ENCODE assay signal across 20 cellular contexts in genomic region chr11:57815877-57816276, GRCh38. TPM values are rescaled to one million over a fixed set of nuclear protein-coding genes. Genes with fewer than 3 reads are reported as not detected.
A peak's percentile ranks its signal among the peaks of the same experiment; 100 is the strongest.
DNase-seq lines count a peak whose midpoint lies in the region; ATAC-seq, FAIRE-seq and TF ChIP-seq lines count a peak whose summit lies in the region.
"Had no signal": no experiment of that assay in that cellular context is flagged by ENCODE, and none has a peak within 500 bp of the region (broad histone marks: within the 10 kb centered on the region; RNA-seq: fewer than 3 reads in every experiment).

No MANE protein-coding gene starts in this region.

- in situ Hi-C loops in K562 (cut with MboI): loop anchor here (25.0 kb wide), 1 partner anchor 696 kb away; the partner anchor contains the start of gene OR5B21

- H3K27ac ChIP-seq in K562 (ENCODE audit: extremely low read depth, low read depth, low read length): no peak overlapping the region
- H3K27ac ChIP-seq in adrenal gland: no peak overlapping the region
- H3K27ac ChIP-seq: gastroesophageal sphincter, psoas muscle had no signal

- no peaks in the 10 kb centered on the region for H4K20me1 ChIP-seq in K562 (replicated peaks; ENCODE audit: control insufficient read depth, insufficient read depth, low read length)

- BruUV-seq in K562 (replicated peaks; lab: Mats Ljungman, UMichigan): no TSS peak

- TF ChIP-seq RAD21 in K562 (CRISPR knock-in tag; conservative IDR thresholded peaks at IDR 0.05 in 1 of 2, IDR thresholded peaks at IDR 0.05 in 1 of 2): no peak

- 66% methylated on average over 5 of the region's 5 CpGs for WGBS in K562 (ENCODE audit: insufficient coverage, low coverage, missing lambda C conversion rate)
- WGBS in adrenal gland, 4 donors: 86 to 97% (median 89%) methylated on average over 5 of the region's 5 CpGs

- TF ChIP-seq POLR2A in K562 (conservative IDR thresholded peaks at IDR 0.05) (no peak), adrenal gland (IDR thresholded peaks at IDR 0.05) (no peak)

- H3K9ac ChIP-seq in K562 (ENCODE audit: insufficient read depth in 1 of 2, low read depth in 2 of 2, low read length in 2 of 2): no peak overlapping the region

- TF ChIP-seq CTCF in K562 (IDR thresholded peaks at IDR 0.05 in 2 of 3, conservative IDR thresholded peaks at IDR 0.05 in 1 of 3; ENCODE audit: insufficient read depth in 2 of 3, low read depth in 1 of 3, low read length in 3 of 3) (no peak), adrenal gland (IDR thresholded peaks at IDR 0.05) (no peak)

- H3K4me3 ChIP-seq in K562 (no peak overlapping the region), adrenal gland (no peak overlapping the region)
- H3K4me3 ChIP-seq: dorsolateral prefrontal cortex, gastroesophageal sphincter, MG63, psoas muscle had no signal

- H3K36me3 ChIP-seq in K562 (ENCODE audit: control insufficient read depth, insufficient read depth, low read length) (peaks cover 62% of the 10 kb centered on the region), adrenal gland (replicated peaks in 1 of 2) (peaks cover 0 to 82% of the 10 kb centered on the region in 2 donors)

- H3K4me1 ChIP-seq in K562 (replicated peaks in 1 of 2; ENCODE audit: control insufficient read depth in 2 of 2, insufficient read depth in 2 of 2, low read length in 2 of 2) (no peaks in the 10 kb centered on the region), adrenal gland (replicated peaks in 1 of 2) (no peaks in the 10 kb centered on the region)
- H3K4me1 ChIP-seq: Caco-2, gastroesophageal sphincter, psoas muscle had no signal

- intact Hi-C loops in K562 (cut with micrococcal nuclease): no loop called here
- intact Hi-C loops in adrenal gland (cut with DNase I): no loop called here

- no peak overlapping the region for H2AFZ ChIP-seq in K562 (ENCODE audit: low read depth, low read length)

- CTCF ChIA-PET in K562 (lab: Yijun Ruan, JAX; ENCODE audit: low intra/inter-chr PET ratio): no interaction called here

- peak; percentile 31 for ATAC-seq in GM18907 (IDR thresholded peaks at IDR 0.05; ENCODE audit: unreplicated experiment)
- ATAC-seq in GM21825 (IDR thresholded peaks at IDR 0.05; ENCODE audit: unreplicated experiment): peak; percentile 24
- ATAC-seq in HG03460 (IDR thresholded peaks at IDR 0.05; ENCODE audit: unreplicated experiment): peak; percentile 10
- peak; percentile 44; the same call in 1 of the 3 replicates for ATAC-seq in K562
- ATAC-seq in GM21786 (IDR thresholded peaks at IDR 0.05; ENCODE audit: unreplicated experiment): no peak
- ATAC-seq: gastroesophageal sphincter, psoas muscle had no signal

- FAIRE-seq in K562 (lab: Jason Lieb, UNC): no peak
- FAIRE-seq: bronchial epithelial cell had no signal

- no peak overlapping the region for H3K4me2 ChIP-seq in K562 (ENCODE audit: insufficient read depth, low read length)

- H3K79me2 ChIP-seq in K562 (ENCODE audit: control insufficient read depth, insufficient read depth, low read length): no peaks in the 10 kb centered on the region

- no peaks in the 10 kb centered on the region for H3K9me1 ChIP-seq in K562 (ENCODE audit: control insufficient read depth, insufficient read depth, low read length)

- TF ChIP-seq EP300 in K562 (IDR thresholded peaks at IDR 0.05; ENCODE audit: low read length): no peak

- POLR2A ChIA-PET in K562 (lab: Yijun Ruan, JAX): no interaction called here

- H3K27me3 ChIP-seq in K562 (ENCODE audit: control insufficient read depth in 2 of 2, insufficient read depth in 2 of 2, low read length in 2 of 2) (no peaks in the 10 kb centered on the region), adrenal gland (no peaks in the 10 kb centered on the region)
- H3K27me3 ChIP-seq: dorsolateral prefrontal cortex, gastroesophageal sphincter, MG63 had no signal

- DNase-seq in K562 (ENCODE audit: extremely low read depth in 1 of 4, low spot score in 3 of 4) (no peak), HCEC 1CT (no peak), adrenal gland (no peak)
- DNase-seq: activated CD4-positive, alpha-beta T cell treated with anti-CD3 and anti-CD28 coated beads, Interleukin-2, amount 50 U/mL, for 48 hours; AML-193; Caco-2; dorsolateral prefrontal cortex; H7; IMR-90; left cardiac atrium; MG63; NCI-H2227 treated with DMSO at 0.1 percent for 48 hours; psoas muscle; stimulated activated CD4-positive, alpha-beta T cell treated with anti-CD3 and anti-CD28 coated beads, Interleukin-4, amount 100 ng/mL, for 4 hours had no signal

- H3K9me3 ChIP-seq in K562 (replicated peaks; ENCODE audit: control insufficient read depth, insufficient read depth, low read depth, low read length): no peaks in the 10 kb centered on the region
- no peaks in the 10 kb centered on the region for H3K9me3 ChIP-seq in adrenal gland (replicated peaks in 1 of 3)
- H3K9me3 ChIP-seq: Caco-2, gastroesophageal sphincter, MG63, psoas muscle had no signal

TF ChIP-seq in K562, 482 proteins besides CTCF, POLR2A, EP300 and RAD21:
- TF ChIP-seq ETV1 (tag; conservative IDR thresholded peaks at IDR 0.05; ENCODE audit: low read depth) (no peak), ZNF695 (CRISPR knock-in tag; IDR thresholded peaks at IDR 0.05) (no peak), ZNF224 (CRISPR knock-in tag; IDR thresholded peaks at IDR 0.05) (no peak), SMARCB1 (IDR thresholded peaks at IDR 0.05; ENCODE audit: insufficient read length, low read depth) (no peak), MEIS2 (IDR thresholded peaks at IDR 0.05; ENCODE audit: partially characterized antibody) (peak; percentile 35), PBX2 (CRISPR knock-in tag; IDR thresholded peaks at IDR 0.05; ENCODE audit: low read depth) (no peak), PBX2 (tag; conservative IDR thresholded peaks at IDR 0.05; ENCODE audit: low read depth) (peak; percentile 49), ZNF12 (CRISPR knock-in tag; IDR thresholded peaks at IDR 0.05) (no peak), PKNOX1 (IDR thresholded peaks at IDR 0.05) (peak; percentile 64)

RNA-seq across cellular contexts. Expression of gene CTNND1, which starts 54.3 kb away (rescaled TPM):
- total RNA-seq in K562 (2011; cell fraction: chromatin; rRNA removed; ENCODE audit: low replicate concordance): 231 and 262 TPM in 2 replicates
- total RNA-seq in K562 (2011; cell fraction: nucleolus; rRNA removed): 84.4 and 84.7 TPM in 2 replicates
- 126 and 154 TPM in 2 replicates for total RNA-seq in K562 (2011; cell fraction: nucleoplasm; rRNA removed)
- 38.2 and 48.9 TPM in 2 replicates for total RNA-seq in K562 (2014; rRNA removed)
- total RNA-seq in K562 (2014; rRNA removed; fragmentation: Illumina TruSeq; extraction: Trizol): 37.4 and 41.7 TPM in 2 replicates
- total RNA-seq in K562 (2015; rRNA removed; fragmentation: Illumina TruSeq; extraction: Trizol): 41.5 and 43.3 TPM in 2 replicates
- 55.0 and 59.4 TPM in 2 replicates for total RNA-seq in K562 (2021)
- polyA plus RNA-seq in K562 (2011; rRNA removed): 74.0 and 84.2 TPM in 2 replicates
- 57.8 and 67.2 TPM in 2 replicates for polyA plus RNA-seq in K562 (2011; cell fraction: cytosol; rRNA removed)
- 68.6 and 69.0 TPM in 2 replicates for polyA plus RNA-seq in K562 (2011; cell fraction: nucleus; rRNA removed)
- polyA plus RNA-seq in K562 (2012): 35.7 and 45.2 TPM in 2 replicates
- polyA plus RNA-seq in K562 (2014; fragmentation: Illumina TruSeq; extraction: Trizol): 47.2 and 54.9 TPM in 2 replicates
- 10 to 100 TPM; 11.1 to 23.8 TPM for polyA plus RNA-seq in K562 (2014; fragmentation: Nextera tagmentation; extraction: Ambion mirVana)
- polyA plus RNA-seq in K562 (2014; rRNA removed): 33.6 and 36.8 TPM in 2 replicates
- polyA minus RNA-seq in K562 (2011; rRNA and poly(A)+ RNA removed): 136 and 146 TPM in 2 replicates
- 61.1 and 105 TPM in 2 replicates for polyA minus RNA-seq in K562 (2011; cell fraction: cytosol; rRNA and poly(A)+ RNA removed)
- polyA minus RNA-seq in K562 (2011; cell fraction: nucleus; rRNA and poly(A)+ RNA removed): 34.9 and 59.4 TPM in 2 replicates
- total RNA-seq in adrenal gland: 100 to 1,000 TPM in 7 of 8 donors, 10 to 100 TPM in 1; 90.8 to 152 (median 118) TPM
- polyA plus RNA-seq in adrenal gland: 10 to 100 TPM; 26.3 to 80.2 (median 31.2) TPM
